ENCODE assay signal across 8 cellular contexts in genomic region chr14:74217672-74218448, GRCh38. TPM values are rescaled to one million over a fixed set of nuclear protein-coding genes. Genes with fewer than 3 reads are reported as not detected.
DNase-seq lines count a peak whose midpoint lies in the region; ATAC-seq and TF ChIP-seq lines count a peak whose summit lies in the region.

No MANE protein-coding gene starts in this region.

- H3K27me3 ChIP-seq in gastroesophageal sphincter (peaks cover 70% of the 10 kb centered on the region), transverse colon (peaks cover 41% of the 10 kb centered on the region)

- H3K27ac ChIP-seq in gastroesophageal sphincter, result no peak overlapping the region
- H3K27ac ChIP-seq in transverse colon, result no peak overlapping the region

- TF ChIP-seq CTCF in gastroesophageal sphincter (IDR thresholded peaks at IDR 0.05) (peak; percentile 77 to 92 (median 87)), transverse colon (IDR thresholded peaks at IDR 0.05) (peak; percentile 72 to 94 (median 90))

- WGBS in gastroesophageal sphincter (ENCODE audit: low coverage in 1 of 2), 2 donors, result 50% methylated on average over 2 of the region's 40 CpGs; no CpG with 5 or more reads in 1 of the 2 donors
- WGBS in transverse colon (ENCODE audit: low coverage in 1 of 2), 2 donors, result 14% methylated on average over 37 of the region's 40 CpGs; no CpG with 5 or more reads in 1 of the 2 donors

- intact Hi-C loops in posterior vena cava (cut with DNase I), result no loop called here
- intact Hi-C loops in transverse colon (cut with DNase I; ENCODE audit: low total_unique reads), result no loop called here

- H3K9me3 ChIP-seq in gastroesophageal sphincter, result no peaks in the 10 kb centered on the region
- no peaks in the 10 kb centered on the region for H3K9me3 ChIP-seq in transverse colon

- H3K4me1 ChIP-seq in gastroesophageal sphincter (peaks cover 0 to 11% (median 0%) of the 10 kb centered on the region in 3 donors), transverse colon (peaks cover 0 to 7% (median 4%) of the 10 kb centered on the region in 4 donors)

- H3K36me3 ChIP-seq in gastroesophageal sphincter (no peaks in the 10 kb centered on the region), transverse colon (no peaks in the 10 kb centered on the region)

- DNase-seq in GDM1 (lab: John Stamatoyannopoulos, UW) (peak; percentile 53), SHP77 treated with DMSO at 0.1 percent for 48 hours (lab: John Stamatoyannopoulos, UW) (peak; percentile 17), posterior vena cava (ENCODE audit: low spot score) (peak; percentile 91), transverse colon (peak; percentile 75), cortex of kidney (lab: John Stamatoyannopoulos, UW) (no peak)
- peak; percentile 46 for DNase-seq in Jurkat, Clone E6-1 (ENCODE audit: low read depth, low spot score)
- peak; percentile 91 for DNase-seq in activated effector memory CD4-positive, alpha-beta T cell treated with anti-CD3 and anti-CD28 coated beads, Interleukin-2, amount 50 U/mL, for 16 hours

- peak overlapping the region; percentile 16 for H3K4me3 ChIP-seq in Jurkat, Clone E6-1 (ENCODE audit: low read length)
- H3K4me3 ChIP-seq in gastroesophageal sphincter (peak overlapping the region in 1 of 2 donors; percentile 29), transverse colon (peak overlapping the region in 1 of 4 donors; percentile 40)

- TF ChIP-seq EP300 in gastroesophageal sphincter (IDR thresholded peaks at IDR 0.05) (no peak), transverse colon (IDR thresholded peaks at IDR 0.05; ENCODE audit: low read depth) (no peak)

- ATAC-seq in gastroesophageal sphincter, result peak; percentile 85

- no peak for TF ChIP-seq POLR2A in gastroesophageal sphincter (IDR thresholded peaks at IDR 0.05)
- no peak for TF ChIP-seq POLR2A in transverse colon (IDR thresholded peaks at IDR 0.05)

- in situ Hi-C loops in transverse colon (cut with MboI; ENCODE audit: low pct_ligation_motif_present in 1 of 4, low pct_unique_long_range_greater_than_20kb in 1 of 4, low sequenced_read_pairs in 3 of 4), result no loop called here

RNA-seq across cellular contexts. Expression of gene VSX2, which starts 21.4 kb away (rescaled TPM):
- not detected for polyA plus RNA-seq in Jurkat, Clone E6-1 (2012; ENCODE audit: insufficient read depth, insufficient read length)
- total RNA-seq in gastroesophageal sphincter, result not detected
- not detected for total RNA-seq in posterior vena cava
- total RNA-seq in transverse colon, result not detected
